ENCODE assay signal across 8 cellular contexts in the genomic region with DNA sequence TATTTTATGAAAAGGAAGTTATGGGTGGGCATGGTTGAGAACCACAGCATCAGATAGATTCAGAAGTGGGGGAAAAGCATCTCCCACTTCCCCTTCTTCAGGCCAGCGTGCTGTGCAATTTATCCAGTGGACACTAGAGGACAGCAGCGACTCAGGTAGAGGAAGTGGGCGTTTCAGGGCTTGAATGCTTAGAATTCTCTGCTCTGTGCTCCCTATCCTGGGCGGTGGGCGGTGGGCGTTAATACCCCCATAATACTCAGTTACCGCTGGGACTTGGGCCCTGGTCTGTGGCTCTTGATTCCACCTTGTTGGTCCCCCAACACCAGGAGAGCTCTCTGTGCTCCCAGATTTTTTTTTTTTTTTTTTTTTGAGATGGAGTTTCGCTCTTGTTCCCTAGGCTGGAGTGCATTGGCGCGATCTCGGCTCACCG. TPM values are rescaled to one million over a fixed set of nuclear protein-coding genes. Genes with fewer than 3 reads are reported as not detected.
A peak's percentile ranks its signal among the peaks of the same experiment; 100 is the strongest.
DNase-seq lines count a peak whose midpoint lies in the region; ATAC-seq and TF ChIP-seq lines count a peak whose summit lies in the region.

No MANE protein-coding gene starts in this region.

- no peaks in the 10 kb centered on the region for H3K79me2 ChIP-seq in DND-41 (ENCODE audit: insufficient read depth, low read length)

- TF ChIP-seq CTCF in DND-41 (IDR thresholded peaks at IDR 0.05; ENCODE audit: borderline replicate concordance, extremely low read depth, low read length, poor library complexity, severe bottlenecking), result peak; percentile 83
- TF ChIP-seq CTCF in LNCaP clone FGC (IDR thresholded peaks at IDR 0.05; ENCODE audit: control insufficient read depth, extremely low read depth, insufficient read depth), result peak; percentile 94

- peak; percentile 87 for ATAC-seq in DND-41 (ENCODE audit: insufficient read depth, low read depth)
- peak; percentile 73 for ATAC-seq in activated naive CD8-positive, alpha-beta T cell treated with anti-CD3 and anti-CD28 coated beads, Interleukin-2, amount 50 U/mL, for 24 hours
- ATAC-seq in GM18511 (IDR thresholded peaks at IDR 0.05; ENCODE audit: unreplicated experiment), result no peak
- no peak for ATAC-seq in GM18909 (IDR thresholded peaks at IDR 0.05; ENCODE audit: poor library complexity, unreplicated experiment)

- H2AFZ ChIP-seq in DND-41 (ENCODE audit: low read depth, low read length), result no peak overlapping the region

- H3K36me3 Mint-ChIP-seq in activated naive CD8-positive, alpha-beta T cell treated with anti-CD3 and anti-CD28 coated beads, Interleukin-2, amount 50 U/mL, for 24 hours (ENCODE audit: low read depth), result no peaks in the 10 kb centered on the region

- H3K4me2 ChIP-seq in DND-41 (ENCODE audit: insufficient read depth, low read length), result no peak overlapping the region

- H3K4me3 ChIP-seq in DND-41 (ENCODE audit: low read depth in 1 of 2, low read length in 2 of 2), result no peak overlapping the region
- H3K4me3 ChIP-seq in LNCaP clone FGC (ENCODE audit: low read depth, low read length), result peak overlapping the region; percentile 40
- H3K4me3 ChIP-seq in SJCRH30, result no peak overlapping the region

- H3K4me1 Mint-ChIP-seq in activated naive CD8-positive, alpha-beta T cell treated with anti-CD3 and anti-CD28 coated beads, Interleukin-2, amount 50 U/mL, for 24 hours, result peaks cover 2% of the 10 kb centered on the region

- no peak overlapping the region for H3K4me3 Mint-ChIP-seq in activated naive CD8-positive, alpha-beta T cell treated with anti-CD3 and anti-CD28 coated beads, Interleukin-2, amount 50 U/mL, for 24 hours

- DNase-seq in DND-41 (peak; percentile 67), LNCaP clone FGC (ENCODE audit: low read depth) (peak; percentile 6), SJCRH30 (peak; percentile 42 to 71), iPS DF 4.7 (ENCODE audit: extremely low read depth, low spot score) (peak; percentile 44)
- peak; percentile 59 for DNase-seq in activated naive CD8-positive, alpha-beta T cell treated with anti-CD3 and anti-CD28 coated beads, Interleukin-2, amount 50 U/mL, for 24 hours
- DNase-seq in stimulated activated CD4-positive, alpha-beta T cell treated with anti-CD3 and anti-CD28 coated beads, Interleukin-1b, Interleukin-23, amount 100 ng/mL, for 24 hours (ENCODE audit: low read depth in 4 of 4, low spot score in 1 of 4), result peak in 3 of 4 experiments; percentile 7 to 17 (median 7)

- no peaks in the 10 kb centered on the region for H3K27me3 Mint-ChIP-seq in activated naive CD8-positive, alpha-beta T cell treated with anti-CD3 and anti-CD28 coated beads, Interleukin-2, amount 50 U/mL, for 24 hours

- H3K9me3 Mint-ChIP-seq in activated naive CD8-positive, alpha-beta T cell treated with anti-CD3 and anti-CD28 coated beads, Interleukin-2, amount 50 U/mL, for 24 hours, result no peaks in the 10 kb centered on the region

- H3K9ac ChIP-seq in DND-41 (ENCODE audit: low read depth, low read length), result no peak overlapping the region

- H4K20me1 ChIP-seq in DND-41 (ENCODE audit: insufficient read depth, low read length), result no peaks in the 10 kb centered on the region

- H3K9me3 ChIP-seq in DND-41 (ENCODE audit: insufficient read depth, low read length, severe bottlenecking) (no peaks in the 10 kb centered on the region), SJCRH30 (replicated peaks) (no peaks in the 10 kb centered on the region)

- H3K4me1 ChIP-seq in DND-41 (ENCODE audit: insufficient read depth, low read length), result peaks cover 7% of the 10 kb centered on the region; the same call in 1 of the 2 replicates
- 0 out of 2 replicates have a peak, but pooled peaks cover 2% of the 10 kb centered on the region for H3K4me1 ChIP-seq in SJCRH30

- H3K27ac Mint-ChIP-seq in activated naive CD8-positive, alpha-beta T cell treated with anti-CD3 and anti-CD28 coated beads, Interleukin-2, amount 50 U/mL, for 24 hours, result no peak overlapping the region

- no peaks in the 10 kb centered on the region for H3K36me3 ChIP-seq in DND-41 (ENCODE audit: insufficient read depth, low read length)
- H3K36me3 ChIP-seq in SJCRH30, result no peaks in the 10 kb centered on the region

- H3K27ac ChIP-seq in DND-41 (ENCODE audit: low read length) (no peak overlapping the region), SJCRH30 (no peak overlapping the region)

- H3K27me3 ChIP-seq in DND-41 (ENCODE audit: insufficient read depth, low read length, poor library complexity), result peaks cover 5% of the 10 kb centered on the region
- 0 out of 2 replicates have a peak, but pooled peaks cover 10% of the 10 kb centered on the region for H3K27me3 ChIP-seq in SJCRH30

RNA-seq across cellular contexts. Expression of a gene that starts 3.7 kb away (rescaled TPM):
- total RNA-seq in SJCRH30 (2014; rRNA removed; shearing (Covaris generic)), result not detected in 2 replicates

RNA-seq across cellular contexts. Expression of a gene that starts 16.6 kb away (rescaled TPM):
- total RNA-seq in SJCRH30 (2014; rRNA removed; shearing (Covaris generic)), result not detected in 2 replicates

RNA-seq across cellular contexts. Expression of a gene that starts 34.1 kb away (rescaled TPM):
- not detected in 2 replicates for total RNA-seq in SJCRH30 (2014; rRNA removed; shearing (Covaris generic))

RNA-seq across cellular contexts. Expression of a gene that starts 39.4 kb away (rescaled TPM):
- not detected in 2 replicates for total RNA-seq in SJCRH30 (2014; rRNA removed; shearing (Covaris generic))

RNA-seq across cellular contexts. Expression of a gene that starts 54.2 kb away (rescaled TPM):
- total RNA-seq in SJCRH30 (2014; rRNA removed; shearing (Covaris generic)), result not detected in 2 replicates

Comparison
In these comparisons a context has a peak if more than half of its experiments do, and no peak if none do; other contexts are left out.
1. ATAC-seq: peak in DND-41 (single experiment) and activated naive CD8-positive, alpha-beta T cell treated with anti-CD3 and anti-CD28 coated beads, Interleukin-2, amount 50 U/mL, for 24 hours (single experiment); none in GM18511 (single experiment) and GM18909 (single experiment).
2. DNase-seq: peak in every context shown above with its lines; median percentile 67 in DND-41; 59 in activated naive CD8-positive, alpha-beta T cell treated with anti-CD3 and anti-CD28 coated beads, Interleukin-2, amount 50 U/mL, for 24 hours; 56 in SJCRH30; 44 in iPS DF 4.7; 7 in stimulated activated CD4-positive, alpha-beta T cell treated with anti-CD3 and anti-CD28 coated beads, Interleukin-1b, Interleukin-23, amount 100 ng/mL, for 24 hours; 6 in LNCaP clone FGC.